ENCODE assay signal across 16 cellular contexts in genomic region chr10:70499829-70500167, GRCh38. TPM values are rescaled to one million over a fixed set of nuclear protein-coding genes. Genes with fewer than 3 reads are reported as not detected.
DNase-seq lines count a peak whose midpoint lies in the region; TF ChIP-seq lines count a peak whose summit lies in the region.
"Had no signal": no experiment of that assay in that cellular context is flagged by ENCODE, and none has a peak within 500 bp of the region (broad histone marks: within the 10 kb centered on the region; RNA-seq: fewer than 3 reads in every experiment).

No MANE protein-coding gene starts in this region.

- H4K8ac ChIP-seq in trophoblast cell (ENCODE audit: low read depth, low read length), result no peak overlapping the region

- no peak overlapping the region for H2BK5ac ChIP-seq in trophoblast cell (ENCODE audit: low read depth, low read length, poor library complexity)

- DNase-seq in dorsolateral prefrontal cortex (no peak), trophoblast cell (no peak), HuH-7 (ENCODE audit: low spot score) (no peak), HuH-7.5 (ENCODE audit: low spot score) (no peak), NCI-H748 treated with DMSO at 0.1 percent for 48 hours (lab: John Stamatoyannopoulos, UW) (no peak)
- DNase-seq in stimulated activated CD4-positive, alpha-beta T cell treated with anti-CD3 and anti-CD28 coated beads, Interleukin-2, amount 100 ng/mL, for 48 hours, result no peak
- DNase-seq: activated CD8-positive, alpha-beta memory T cell treated with anti-CD3 and anti-CD28 coated beads, Interleukin-2, amount 50 U/mL, for 4 hours; activated naive CD8-positive, alpha-beta T cell treated with anti-CD3 and anti-CD28 coated beads, Interleukin-2, amount 50 U/mL, for 24 hours; DMS79; foreskin keratinocyte; left colon; NCI-H1930; nucleus accumbens had no signal

- intact Hi-C loops in dorsolateral prefrontal cortex (cut with DNase I), result no loop called here

- no peak overlapping the region for H3K23ac ChIP-seq in trophoblast cell (ENCODE audit: low read length)

- peak overlapping the region in 2 of 4 donors; percentile 51 to 55 for H3K4me3 Mint-ChIP-seq in IgD-negative memory B cell
- H3K4me3 Mint-ChIP-seq: activated naive CD8-positive, alpha-beta T cell treated with anti-CD3 and anti-CD28 coated beads, Interleukin-2, amount 50 U/mL, for 24 hours had no signal

- H3K9me3 ChIP-seq in trophoblast cell (ENCODE audit: insufficient read depth, low read depth, low read length), result no peaks in the 10 kb centered on the region

- H4K91ac ChIP-seq in trophoblast cell (ENCODE audit: low read depth, low read length), result no peak overlapping the region

- peaks cover 2% of the 10 kb centered on the region for H3K36me3 Mint-ChIP-seq in IgD-negative memory B cell

- peak overlapping the region in 2 of 3 donors; percentile 38 to 83 for H3K27ac Mint-ChIP-seq in IgD-negative memory B cell
- H3K27ac Mint-ChIP-seq: activated naive CD8-positive, alpha-beta T cell treated with anti-CD3 and anti-CD28 coated beads, Interleukin-2, amount 50 U/mL, for 24 hours had no signal

- H3K27ac ChIP-seq in dorsolateral prefrontal cortex (peak overlapping the region in 49 of 59 donors; percentile 10 to 84 (median 65)), trophoblast cell (ENCODE audit: low read depth, low read length) (no peak overlapping the region)
- H3K27ac ChIP-seq: foreskin keratinocyte, KMS-11 had no signal

- H3K18ac ChIP-seq in trophoblast cell (ENCODE audit: low read length), result no peak overlapping the region

- TF ChIP-seq CTCF in GM12875 (IDR thresholded peaks at IDR 0.05; ENCODE audit: borderline replicate concordance, insufficient read depth, low read depth, low read length) (no peak), dorsolateral prefrontal cortex (IDR thresholded peaks at IDR 0.05 in 54 of 56, conservative IDR thresholded peaks at IDR 0.05 in 2 of 56; ENCODE audit: low read depth in 1 of 56, partially characterized antibody in 56 of 56) (no peak)

- H3K9me3 Mint-ChIP-seq in IgD-negative memory B cell, result no peaks in the 10 kb centered on the region
- H3K9me3 Mint-ChIP-seq: activated naive CD8-positive, alpha-beta T cell treated with anti-CD3 and anti-CD28 coated beads, Interleukin-2, amount 50 U/mL, for 24 hours had no signal

- H3K4me1 Mint-ChIP-seq in IgD-negative memory B cell, result peaks cover 13 to 27% (median 27%) of the 10 kb centered on the region in 3 donors

- H3K4me2 ChIP-seq in trophoblast cell (ENCODE audit: low read length), result no peak overlapping the region
- H3K4me2 ChIP-seq: KMS-11 had no signal

- H2BK12ac ChIP-seq in trophoblast cell (ENCODE audit: low read length), result no peak overlapping the region

- no peaks in the 10 kb centered on the region for H3K27me3 ChIP-seq in dorsolateral prefrontal cortex
- no peaks in the 10 kb centered on the region for H3K27me3 ChIP-seq in trophoblast cell (ENCODE audit: insufficient read depth, low read length)

- no peak overlapping the region for H2BK120ac ChIP-seq in trophoblast cell (ENCODE audit: insufficient read depth, low read length, poor library complexity)

- H3K79me2 ChIP-seq in trophoblast cell (ENCODE audit: control insufficient read depth, insufficient read depth, low read length, poor library complexity), result no peaks in the 10 kb centered on the region

- no peak overlapping the region for H2AK5ac ChIP-seq in trophoblast cell (ENCODE audit: low read length)

- no peaks in the 10 kb centered on the region for H3K79me1 ChIP-seq in trophoblast cell (ENCODE audit: low read length)

- no peak overlapping the region for H2AFZ ChIP-seq in trophoblast cell (ENCODE audit: insufficient read depth, low read length, poor library complexity)

- H3K4me3 ChIP-seq in GM12875 (ENCODE audit: low read depth, low read length), result peak overlapping the region; percentile 5
- H3K4me3 ChIP-seq in dorsolateral prefrontal cortex, result no peak overlapping the region
- H3K4me3 ChIP-seq in trophoblast cell (ENCODE audit: low read depth, low read length), result peak overlapping the region; percentile 27

- H3K14ac ChIP-seq in trophoblast cell (ENCODE audit: low read length), result no peak overlapping the region

- no peak overlapping the region for H4K12ac ChIP-seq in trophoblast cell (ENCODE audit: low read depth, low read length)

- WGBS in trophoblast cell (ENCODE audit: extremely low coverage, insufficient coverage, insufficient read length), result no CpG with 5 or more reads among the region's 4 CpGs

- no peaks in the 10 kb centered on the region for H3K36me3 ChIP-seq in trophoblast cell (ENCODE audit: control insufficient read depth in 1 of 2, insufficient read depth in 2 of 2, low read length in 2 of 2)

- no peak overlapping the region for H3K9ac ChIP-seq in trophoblast cell (ENCODE audit: low read length)
- H3K9ac ChIP-seq: KMS-11 had no signal

- H3K4ac ChIP-seq in trophoblast cell (ENCODE audit: low read depth, low read length), result no peak overlapping the region

- no peaks in the 10 kb centered on the region for H3K27me3 Mint-ChIP-seq in IgD-negative memory B cell
- H3K27me3 Mint-ChIP-seq: activated naive CD8-positive, alpha-beta T cell treated with anti-CD3 and anti-CD28 coated beads, Interleukin-2, amount 50 U/mL, for 24 hours had no signal

- H3K4me1 ChIP-seq in trophoblast cell (ENCODE audit: control insufficient read depth in 1 of 2, insufficient read depth in 2 of 2, low read length in 2 of 2), result peaks cover 0 to 3% of the 10 kb centered on the region in 2 experiments
- H3K4me1 ChIP-seq: foreskin keratinocyte had no signal

RNA-seq across cellular contexts. Expression of gene PALD1, which starts 21.2 kb away (rescaled TPM):
- polyA plus RNA-seq in IgD-negative memory B cell, result 0.08 TPM
- 10 to 100 TPM in 105 of 120 experiments, 1 to 10 TPM in 15; 7.2 to 25.7 (median 13.2) TPM for total RNA-seq in dorsolateral prefrontal cortex
- 0.01 and 0.04 TPM in 2 replicates for polyA plus RNA-seq in trophoblast cell (2013)

RNA-seq across cellular contexts. Expression of gene NODAL, which starts 58.3 kb away (rescaled TPM):
- not detected for polyA plus RNA-seq in IgD-negative memory B cell
- 1 to 10 TPM in 2 of 120 experiments, under 1 TPM in 19, not detected in 99; 0.23 to 1.2 (median 0.43) TPM for total RNA-seq in dorsolateral prefrontal cortex
- 0.15 and 0.26 TPM in 2 replicates for polyA plus RNA-seq in trophoblast cell (2013)
- total RNA-seq: left colon had no signal

Comparison
In these comparisons a context has a peak if more than half of its experiments do, and no peak if none do; other contexts are left out.
1. H3K4me3 ChIP-seq: peak in GM12875 (single experiment) and trophoblast cell (single experiment); none in dorsolateral prefrontal cortex (0 of 59).